ENCODE assay signal across 8 cellular contexts in the genomic region with DNA sequence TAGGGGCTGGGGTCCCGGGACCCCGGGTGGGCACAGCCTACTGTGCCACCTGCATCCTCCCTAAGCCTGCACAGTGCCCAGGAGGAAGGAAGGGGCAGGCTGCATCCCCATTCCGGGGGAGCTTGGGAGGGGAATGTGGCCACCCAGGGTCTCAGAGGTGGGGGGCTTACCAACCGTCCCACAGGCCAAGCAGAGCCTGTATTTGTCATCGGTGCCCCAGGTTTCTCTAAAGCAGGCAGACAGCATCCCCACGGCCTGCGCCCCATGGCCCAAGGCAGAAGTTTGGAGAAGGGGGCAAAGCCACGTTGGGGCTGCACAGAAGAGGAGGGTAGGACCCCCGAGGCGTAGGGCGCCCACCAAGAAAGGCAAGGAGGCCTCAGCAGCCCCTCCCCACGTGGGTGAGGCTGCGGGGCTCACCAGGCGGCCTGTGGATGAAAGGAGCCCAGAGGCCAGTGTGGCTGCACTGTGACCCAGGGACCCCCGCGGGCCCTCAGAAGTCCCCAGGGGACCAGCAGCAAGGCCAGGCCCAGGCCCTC. TPM values are rescaled to one million over a fixed set of nuclear protein-coding genes. Genes with fewer than 3 reads are reported as not detected.
A peak's percentile ranks its signal among the peaks of the same experiment; 100 is the strongest.
DNase-seq lines count a peak whose midpoint lies in the region; ATAC-seq and TF ChIP-seq lines count a peak whose summit lies in the region.

No MANE protein-coding gene starts in this region.

- H3K9ac ChIP-seq in mammary epithelial cell (ENCODE audit: insufficient read depth, low read length): no peak overlapping the region

- peak overlapping the region; percentile 57 for H3K4me3 Mint-ChIP-seq in MCF 10A (ENCODE audit: unreplicated experiment)
- H3K4me3 Mint-ChIP-seq in naive thymus-derived CD4-positive, alpha-beta T cell: peak overlapping the region; percentile 42 to 81 (median 68)

- no peak overlapping the region for H3K4me3 ChIP-seq in mammary epithelial cell (replicated peaks in 1 of 3; ENCODE audit: insufficient read depth in 1 of 3, low read depth in 2 of 3, low read length in 3 of 3)
- H3K4me3 ChIP-seq in cardiac fibroblast (replicated peaks in 1 of 2; ENCODE audit: low read depth in 2 of 2, low read length in 2 of 2): peak overlapping the region; percentile 36 to 43
- H3K4me3 ChIP-seq in naive thymus-derived CD4-positive, alpha-beta T cell (ENCODE audit: low read length): no peak overlapping the region
- peak overlapping the region; percentile 69 for H3K4me3 ChIP-seq in urinary bladder (ENCODE audit: low read depth, low read length)

- H3K36me3 Mint-ChIP-seq in MCF 10A (ENCODE audit: insufficient read depth, unreplicated experiment): peaks cover 5% of the 10 kb centered on the region
- no peaks in the 10 kb centered on the region for H3K36me3 Mint-ChIP-seq in naive thymus-derived CD4-positive, alpha-beta T cell

- no peak for ATAC-seq in naive thymus-derived CD4-positive, alpha-beta T cell

- no peak overlapping the region for H2AFZ ChIP-seq in mammary epithelial cell (ENCODE audit: low read depth, low read length)

- DNase-seq in MCF 10A (ENCODE audit: unreplicated experiment) (no peak), mammary epithelial cell (no peak), cardiac fibroblast (ENCODE audit: low read depth in 2 of 2) (no peak), SKM-1 treated with dmso at 0.1 percent for 144 hours (lab: John Stamatoyannopoulos, UW; ENCODE audit: unreplicated experiment) (no peak), NCI-H524 treated with DMSO at 0.1 percent for 48 hours (lab: John Stamatoyannopoulos, UW) (no peak), kidney glomerular epithelial cell (lab: John Stamatoyannopoulos, UW) (no peak)
- DNase-seq in naive thymus-derived CD4-positive, alpha-beta T cell: peak in 1 of 9 donors; percentile 8

- peaks cover 30% of the 10 kb centered on the region for H3K4me1 ChIP-seq in mammary epithelial cell (ENCODE audit: insufficient read depth, low read length)
- peaks cover 0 to 5% of the 10 kb centered on the region in 2 donors for H3K4me1 ChIP-seq in naive thymus-derived CD4-positive, alpha-beta T cell (ENCODE audit: control insufficient read depth in 2 of 2, insufficient read depth in 2 of 2, low read length in 2 of 2)
- H3K4me1 ChIP-seq in urinary bladder (ENCODE audit: insufficient read depth): no peaks in the 10 kb centered on the region

- no peaks in the 10 kb centered on the region for H3K9me3 ChIP-seq in mammary epithelial cell (replicated peaks; ENCODE audit: insufficient read depth, low read length)
- H3K9me3 ChIP-seq in naive thymus-derived CD4-positive, alpha-beta T cell (ENCODE audit: control insufficient read depth in 2 of 3, low read length in 3 of 3): no peaks in the 10 kb centered on the region

- no peaks in the 10 kb centered on the region for H3K27me3 Mint-ChIP-seq in MCF 10A (ENCODE audit: insufficient read depth, unreplicated experiment)
- H3K27me3 Mint-ChIP-seq in naive thymus-derived CD4-positive, alpha-beta T cell: no peaks in the 10 kb centered on the region

- POLR2A ChIA-PET in MCF 10A (lab: Yijun Ruan, JAX): interaction anchor here (1.3 kb wide), 1 partner anchor 36 kb away, joined by 4 read pairs; the partner anchor contains the start of gene DNLZ
- POLR2A ChIA-PET in naive thymus-derived CD4-positive, alpha-beta T cell (lab: Charles Lee): interaction anchor here (2.1 kb wide), 1 partner anchor 36 kb away, joined by 7 read pairs; the partner anchor contains the start of gene DNLZ

- H3K27me3 ChIP-seq in mammary epithelial cell (ENCODE audit: insufficient read depth, low read length): no peaks in the 10 kb centered on the region
- no peaks in the 10 kb centered on the region for H3K27me3 ChIP-seq in naive thymus-derived CD4-positive, alpha-beta T cell (ENCODE audit: control insufficient read depth in 2 of 2, insufficient read depth in 2 of 2, low read length in 2 of 2)

- CTCF ChIA-PET in MCF 10A (lab: Yijun Ruan, JAX): interaction anchor here (1.4 kb wide), 1 partner anchor 74 kb away, joined by 3 read pairs; no protein-coding TSS in a partner anchor
- CTCF ChIA-PET in mammary epithelial cell (lab: Charles Lee; ENCODE audit: low non-redundant PET): no interaction called here
- CTCF ChIA-PET in naive thymus-derived CD4-positive, alpha-beta T cell (lab: Charles Lee): no interaction called here

- H3K4me2 ChIP-seq in mammary epithelial cell (ENCODE audit: insufficient read depth, low read depth, low read length): no peak overlapping the region

- in situ Hi-C loops in mammary epithelial cell (cut with MboI; ENCODE audit: low sequenced_read_pairs in 2 of 2): loop anchor here in 1 of 2 donors (10.0 to 25.0 kb wide), 2 partner anchors 68 to 310 kb away; no protein-coding TSS in a partner anchor

- no peaks in the 10 kb centered on the region for H3K9me3 Mint-ChIP-seq in MCF 10A (ENCODE audit: unreplicated experiment)
- H3K9me3 Mint-ChIP-seq in naive thymus-derived CD4-positive, alpha-beta T cell: no peaks in the 10 kb centered on the region

- BruUV-seq in MCF 10A (replicated peaks; lab: Mats Ljungman, UMichigan) (no TSS peak), mammary epithelial cell (replicated peaks; lab: Mats Ljungman, UMichigan) (no TSS peak)

- 75% methylated on average over 6 of the region's 16 CpGs for whole genome bisulfite sequencing in mammary epithelial cell (ENCODE audit: low coverage, missing lambda C conversion rate)
- WGBS in urinary bladder: 38% methylated on average over 16 of the region's 16 CpGs

- peaks cover 4% of the 10 kb centered on the region for H3K79me2 ChIP-seq in mammary epithelial cell (ENCODE audit: insufficient read depth, low read length)

- no peak overlapping the region for H3K27ac Mint-ChIP-seq in MCF 10A (ENCODE audit: low read depth, unreplicated experiment)
- peak overlapping the region in 2 of 9 donors; percentile 23 to 43 for H3K27ac Mint-ChIP-seq in naive thymus-derived CD4-positive, alpha-beta T cell

- no peaks in the 10 kb centered on the region for H3K4me1 Mint-ChIP-seq in MCF 10A (ENCODE audit: insufficient read depth, unreplicated experiment)
- peaks cover 0 to 5% (median 4%) of the 10 kb centered on the region in 7 donors for H3K4me1 Mint-ChIP-seq in naive thymus-derived CD4-positive, alpha-beta T cell

- H3K36me3 ChIP-seq in mammary epithelial cell (ENCODE audit: insufficient read depth, low read length) (no peaks in the 10 kb centered on the region), urinary bladder (ENCODE audit: insufficient read depth) (no peaks in the 10 kb centered on the region)
- H3K36me3 ChIP-seq in naive thymus-derived CD4-positive, alpha-beta T cell (ENCODE audit: control insufficient read depth in 2 of 3, insufficient read depth in 3 of 3, low read length in 3 of 3): no peaks in the 10 kb centered on the region

- H4K20me1 ChIP-seq in mammary epithelial cell (ENCODE audit: insufficient read depth, low read length): no peaks in the 10 kb centered on the region

- H3K27ac ChIP-seq in mammary epithelial cell (ENCODE audit: insufficient read depth, low read depth, low read length) (no peak overlapping the region), urinary bladder (ENCODE audit: low read depth) (peak overlapping the region; percentile 49)
- H3K27ac ChIP-seq in naive thymus-derived CD4-positive, alpha-beta T cell (ENCODE audit: low read depth, low read length): no peak overlapping the region

- TF ChIP-seq CTCF in MCF 10A (IDR thresholded peaks at IDR 0.05; ENCODE audit: unreplicated experiment) (no peak), mammary epithelial cell (conservative IDR thresholded peaks at IDR 0.05 in 1 of 2, IDR thresholded peaks at IDR 0.05 in 1 of 2; ENCODE audit: extremely low read depth in 1 of 2, insufficient read depth in 1 of 2, low read depth in 1 of 2, low read length in 2 of 2) (no peak), cardiac fibroblast (IDR thresholded peaks at IDR 0.05; ENCODE audit: low read depth, low read length) (no peak)

- intact Hi-C loops in MCF 10A (cut with micrococcal nuclease): no loop called here
- intact Hi-C loops in mammary epithelial cell (cut with micrococcal nuclease): loop anchor here (5.0 kb wide), 1 partner anchor 35 kb away; the partner anchor contains the start of gene DNLZ
- intact Hi-C loops in naive thymus-derived CD4-positive, alpha-beta T cell (cut with micrococcal nuclease): loop anchor here in 1 of 2 donors (1.0 kb wide), 1 partner anchor 36 kb away; the partner anchor contains the start of gene DNLZ

- dilution Hi-C loops in mammary epithelial cell (cut with HindIII; ENCODE audit: low sequenced_read_pairs): no loop called here

RNA-seq across cellular contexts. Expression of gene GPSM1, which starts 0.5 kb away (rescaled TPM):
- total RNA-seq in MCF 10A (2022) (15.5 and 16.4 TPM in 2 replicates), mammary epithelial cell (10 to 100 TPM; 34.3 to 34.4 TPM), urinary bladder (22.3 TPM)
- polyA plus RNA-seq in mammary epithelial cell (9.1 TPM), urinary bladder (13.5 TPM)
- 2.2 TPM for polyA minus RNA-seq in mammary epithelial cell
- total RNA-seq in naive thymus-derived CD4-positive, alpha-beta T cell: 10 to 100 TPM in 1 of 5 experiments, 1 to 10 TPM in 4; 6.1 to 11.5 (median 8.6) TPM
- 1 to 10 TPM in 1 of 2 donors, under 1 TPM in 1; 0.87 to 1.4 TPM for polyA plus RNA-seq in naive thymus-derived CD4-positive, alpha-beta T cell

RNA-seq across cellular contexts. Expression of gene CCDC187, which starts 23.0 kb away (rescaled TPM):
- not detected in 2 replicates for total RNA-seq in MCF 10A (2022)
- total RNA-seq in mammary epithelial cell: under 1 TPM in 1 of 2 donors, not detected in 1; 0.05 TPM
- polyA plus RNA-seq in mammary epithelial cell: not detected
- polyA minus RNA-seq in mammary epithelial cell: not detected
- total RNA-seq in naive thymus-derived CD4-positive, alpha-beta T cell: under 1 TPM in 1 of 5 experiments, not detected in 4; 0.10 TPM
- not detected for polyA plus RNA-seq in naive thymus-derived CD4-positive, alpha-beta T cell
- total RNA-seq in urinary bladder: 0.58 TPM
- polyA plus RNA-seq in urinary bladder: 0.19 TPM

RNA-seq across cellular contexts. Expression of gene DNLZ, which starts 36.7 kb away (rescaled TPM):
- total RNA-seq in MCF 10A (2022): 24.5 and 30.5 TPM in 2 replicates
- 10 to 100 TPM; 11.7 to 33.9 TPM for total RNA-seq in mammary epithelial cell
- polyA plus RNA-seq in mammary epithelial cell: 13.8 TPM
- polyA minus RNA-seq in mammary epithelial cell: not detected
- 10 to 100 TPM; 17.2 to 27.5 (median 24.8) TPM for total RNA-seq in naive thymus-derived CD4-positive, alpha-beta T cell
- 10 to 100 TPM; 46.6 to 51.3 TPM for polyA plus RNA-seq in naive thymus-derived CD4-positive, alpha-beta T cell
- 4.2 TPM for total RNA-seq in urinary bladder
- polyA plus RNA-seq in urinary bladder: 14.9 TPM

RNA-seq across cellular contexts. Expression of gene CARD9, which starts 46.6 kb away (rescaled TPM):
- total RNA-seq in MCF 10A (2022) (0.33 and 0.69 TPM in 2 replicates), mammary epithelial cell (1 to 10 TPM in 1 of 2 donors, under 1 TPM in 1; 0.47 to 1.0 TPM), urinary bladder (3.2 TPM)
- polyA plus RNA-seq in mammary epithelial cell (0.14 TPM), urinary bladder (2.9 TPM)
- not detected for polyA minus RNA-seq in mammary epithelial cell
- total RNA-seq in naive thymus-derived CD4-positive, alpha-beta T cell: 10 to 100 TPM in 1 of 5 experiments, 1 to 10 TPM in 4; 1.1 to 19.9 (median 1.4) TPM
- under 1 TPM; 0.10 to 0.18 TPM for polyA plus RNA-seq in naive thymus-derived CD4-positive, alpha-beta T cell

Comparison
In these comparisons a context has a peak if more than half of its experiments do, and no peak if none do; other contexts are left out.
1. H3K4me3 ChIP-seq: peak in cardiac fibroblast (2 of 2) and urinary bladder (single experiment); none in mammary epithelial cell (0 of 3) and naive thymus-derived CD4-positive, alpha-beta T cell (single experiment).